Comparison of ENCODE assay signal across 8 cellular contexts in the genomic region with DNA sequence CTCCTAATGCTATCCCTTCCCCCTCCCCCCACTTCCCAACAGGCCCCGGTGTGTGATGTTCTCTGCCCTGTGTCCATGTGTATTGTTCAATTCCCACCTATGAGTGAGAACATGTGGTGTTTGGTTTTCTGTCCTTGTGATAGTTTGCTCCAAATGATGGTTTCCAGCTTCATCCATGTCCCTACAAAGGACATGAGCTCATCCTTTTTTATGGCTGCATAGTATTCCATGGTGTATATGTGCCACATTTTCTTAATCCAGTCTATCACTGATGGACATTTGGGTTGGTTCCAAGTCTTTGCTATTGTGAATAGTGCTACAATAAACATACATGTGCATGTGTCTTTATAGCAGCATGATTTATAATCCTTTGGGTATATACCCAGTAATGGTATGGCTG.
DNase-seq lines count a peak whose midpoint lies in the region; ATAC-seq and TF ChIP-seq lines count a peak whose summit lies in the region.
"Not testable (repeated sequence)": the region's sequence is repeated elsewhere in the genome, so short reads cannot be mapped to it uniquely, and the experiment has no call there.

No MANE protein-coding gene starts in this region.

- 92 to 98% (median 96%) methylated on average over 1 of the region's 1 CpG for WGBS in psoas muscle, 3 donors

- not testable (repeated sequence) for H3K9me3 ChIP-seq in HEK293 (ENCODE audit: control insufficient read depth, insufficient read depth, low read depth, low read length); left ventricle myocardium inferior (replicated peaks); psoas muscle; gastrocnemius medialis; tibial artery

- ATAC-seq in WTC11; activated naive CD8-positive, alpha-beta T cell treated with anti-CD3 and anti-CD28 coated beads, Interleukin-2, amount 50 U/mL, for 24 hours; psoas muscle; gastrocnemius medialis: not testable (repeated sequence)

- DNase-seq in WTC11 (ENCODE audit: low spot score); activated naive CD8-positive, alpha-beta T cell treated with anti-CD3 and anti-CD28 coated beads, Interleukin-2, amount 50 U/mL, for 24 hours; left ventricle myocardium inferior; psoas muscle; gastrocnemius medialis; tibial artery: not testable (repeated sequence)

- H3K4me3 ChIP-seq in HEK293 (ENCODE audit: low read depth, low read length); left ventricle myocardium inferior; psoas muscle; gastrocnemius medialis; tibial artery: not testable (repeated sequence)

- not testable (repeated sequence) for H3K36me3 ChIP-seq in HEK293 (ENCODE audit: control insufficient read depth in 2 of 2, insufficient read depth in 1 of 2, low read length in 2 of 2); left ventricle myocardium inferior; psoas muscle (ENCODE audit: insufficient read depth in 1 of 2, low read depth in 1 of 2); gastrocnemius medialis; tibial artery

- H3K9me3 Mint-ChIP-seq in WTC11: peaks cover 15% of the 10 kb centered on the region
- not testable (repeated sequence) for H3K9me3 Mint-ChIP-seq in activated naive CD8-positive, alpha-beta T cell treated with anti-CD3 and anti-CD28 coated beads, Interleukin-2, amount 50 U/mL, for 24 hours; nephron

- CTCF ChIA-PET in HEK293 (lab: Yijun Ruan, JAX): interaction anchor here (0.6 kb wide), 1 partner anchor 62 kb away, joined by 4 read pairs; no protein-coding TSS in a partner anchor
- CTCF ChIA-PET in WTC11 (lab: Charles Lee): not testable (repeated sequence)

- POLR2A ChIA-PET in HEK293 (lab: Yijun Ruan, JAX); WTC11 (lab: Charles Lee): not testable (repeated sequence)

- intact Hi-C loops in left ventricle myocardium inferior (cut with micrococcal nuclease); psoas muscle (cut with DNase I); gastrocnemius medialis (cut with DNase I; ENCODE audit: low total_unique reads); tibial artery (cut with DNase I; ENCODE audit: low total_unique reads): not testable (repeated sequence)

- TF ChIP-seq CTCF in HEK293 (tag by site-specific recombination; IDR thresholded peaks at IDR 0.05); WTC11 (IDR thresholded peaks at IDR 0.05); left ventricle myocardium inferior (IDR thresholded peaks at IDR 0.05; ENCODE audit: borderline replicate concordance); nephron (IDR thresholded peaks at IDR 0.05; ENCODE audit: unreplicated experiment in 3 of 3); psoas muscle (IDR thresholded peaks at IDR 0.05); gastrocnemius medialis (IDR thresholded peaks at IDR 0.05 in 4 of 5, conservative IDR thresholded peaks at IDR 0.05 in 1 of 5); tibial artery (IDR thresholded peaks at IDR 0.05): not testable (repeated sequence)

- H3K4me1 Mint-ChIP-seq in WTC11; activated naive CD8-positive, alpha-beta T cell treated with anti-CD3 and anti-CD28 coated beads, Interleukin-2, amount 50 U/mL, for 24 hours: not testable (repeated sequence)
- peaks cover 72% of the 10 kb centered on the region for H3K4me1 Mint-ChIP-seq in nephron

- H3K4me1 ChIP-seq in HEK293 (ENCODE audit: control insufficient read depth, insufficient read depth, low read length) (peaks cover 15% of the 10 kb centered on the region), left ventricle myocardium inferior (peaks cover 87% of the 10 kb centered on the region), psoas muscle (peaks cover 68% of the 10 kb centered on the region), gastrocnemius medialis (peaks cover 74 to 75% of the 10 kb centered on the region in 2 donors), tibial artery (peaks cover 0 to 72% (median 42%) of the 10 kb centered on the region in 4 donors)

- TF ChIP-seq POLR2A in gastrocnemius medialis (IDR thresholded peaks at IDR 0.05): not testable (repeated sequence)

- not testable (repeated sequence) for H3K27ac Mint-ChIP-seq in WTC11
- peak overlapping the region; percentile 29 for H3K27ac Mint-ChIP-seq in activated naive CD8-positive, alpha-beta T cell treated with anti-CD3 and anti-CD28 coated beads, Interleukin-2, amount 50 U/mL, for 24 hours
- peak overlapping the region in 2 of 3 experiments; percentile 50 to 80 for H3K27ac Mint-ChIP-seq in nephron

- in situ Hi-C loops in gastrocnemius medialis (cut with MboI; ENCODE audit: low sequenced_read_pairs in 4 of 4): loop anchor here in 1 of 4 donors (10.0 kb wide), 1 partner anchor 62 kb away; a partner anchor contains a TSS

- not testable (repeated sequence) for H3K27ac ChIP-seq in HEK293 (ENCODE audit: extremely low read depth, low read depth, low read length)
- H3K27ac ChIP-seq in left ventricle myocardium inferior (replicated peaks) (peak overlapping the region; percentile 76), psoas muscle (peak overlapping the region; percentile 80), gastrocnemius medialis (peak overlapping the region; percentile 75 to 93 (median 83)), tibial artery (peak overlapping the region; percentile 74 to 78)

- H3K27me3 Mint-ChIP-seq in WTC11 (ENCODE audit: low read depth); activated naive CD8-positive, alpha-beta T cell treated with anti-CD3 and anti-CD28 coated beads, Interleukin-2, amount 50 U/mL, for 24 hours; nephron (ENCODE audit: low read depth): not testable (repeated sequence)

- H3K27me3 ChIP-seq in left ventricle myocardium inferior (ENCODE audit: low read depth); psoas muscle (ENCODE audit: insufficient read depth in 3 of 3, low read length in 2 of 3); gastrocnemius medialis; tibial artery: not testable (repeated sequence)

- H3K36me3 Mint-ChIP-seq in WTC11; activated naive CD8-positive, alpha-beta T cell treated with anti-CD3 and anti-CD28 coated beads, Interleukin-2, amount 50 U/mL, for 24 hours (ENCODE audit: low read depth); nephron (ENCODE audit: low read depth): not testable (repeated sequence)

- H3K4me3 Mint-ChIP-seq in WTC11; activated naive CD8-positive, alpha-beta T cell treated with anti-CD3 and anti-CD28 coated beads, Interleukin-2, amount 50 U/mL, for 24 hours; nephron: not testable (repeated sequence)

TF ChIP-seq in HEK293, 187 proteins besides CTCF, POLR2A, EP300 and RAD21:
- TF ChIP-seq, protein P1, sequence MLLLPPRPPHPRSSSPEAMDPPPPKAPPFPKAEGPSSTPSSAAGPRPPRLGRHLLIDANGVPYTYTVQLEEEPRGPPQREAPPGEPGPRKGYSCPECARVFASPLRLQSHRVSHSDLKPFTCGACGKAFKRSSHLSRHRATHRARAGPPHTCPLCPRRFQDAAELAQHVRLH (tag by site-specific recombination; IDR thresholded peaks at IDR 0.05): peak; percentile 62; the same call in 1 of the 2 replicates
- TF ChIP-seq ZNF146 (tag by site-specific recombination; IDR thresholded peaks at IDR 0.05): peak; percentile 97
TF ChIP-seq in HEK293: peak in this region for 2; not testable (repeated sequence) for 185.

TF ChIP-seq in WTC11, 78 proteins besides CTCF, POLR2A, EP300 and RAD21:
- TF ChIP-seq GTF2I (CRISPR knock-in tag; conservative IDR thresholded peaks at IDR 0.05): 0 out of 2 replicates have a peak, but pooled peaks have one; percentile 19
TF ChIP-seq in WTC11: peak in this region for 1; not testable (repeated sequence) for 77.
